ENCODE assay signal across 8 cellular contexts in the genomic region with DNA sequence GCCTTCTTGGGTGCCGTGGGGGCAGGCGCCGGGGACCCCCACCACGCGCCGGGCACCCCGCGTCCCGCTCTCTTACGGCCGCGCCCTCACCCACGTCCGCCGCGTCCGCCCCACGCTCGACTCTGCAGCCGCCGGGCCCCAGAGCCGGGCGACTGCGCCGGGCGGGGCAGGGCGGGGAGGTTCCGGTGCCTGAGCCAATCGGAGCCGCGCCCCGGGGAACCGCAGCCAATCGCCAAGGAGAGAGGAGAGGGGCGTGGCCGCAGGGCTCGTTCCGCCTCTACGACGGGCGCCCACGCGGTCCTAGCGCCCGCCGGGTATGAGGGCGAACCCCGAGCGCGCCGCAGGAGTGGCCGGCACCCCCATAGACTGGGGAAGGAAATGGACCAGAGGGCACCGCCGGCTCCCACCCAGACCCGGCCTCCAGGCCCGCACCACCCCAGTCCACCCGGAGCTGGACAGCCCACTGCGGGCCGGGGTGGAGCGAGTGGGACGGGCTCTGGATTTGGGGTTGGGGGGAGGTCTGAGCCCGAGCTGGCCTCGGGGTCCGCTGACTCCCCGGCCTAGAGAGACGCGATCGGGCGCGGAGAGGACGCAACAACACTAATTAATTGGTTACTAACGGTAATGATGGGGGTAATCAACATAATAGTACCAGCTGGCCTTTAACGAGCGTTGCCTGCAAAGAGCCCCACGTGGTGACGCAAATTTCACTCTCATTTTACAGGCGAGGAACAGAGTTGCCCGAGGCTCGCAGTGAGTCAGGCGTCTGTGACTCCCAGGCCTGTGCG. TPM values are rescaled to one million over a fixed set of nuclear protein-coding genes. Genes with fewer than 3 reads are reported as not detected.
A peak's percentile ranks its signal among the peaks of the same experiment; 100 is the strongest.
DNase-seq lines count a peak whose midpoint lies in the region; ATAC-seq and TF ChIP-seq lines count a peak whose summit lies in the region.

A gene (minus strand): TSS at position 126 of the 788 bp plus-strand sequence. CDS start 183 bp downstream, outside the sequence.

- H3K27ac ChIP-seq in cardiac muscle cell (no peak within 1 kb of the TSS), transverse colon (peak within 1 kb of the TSS; percentile 75 to 95 (median 88))

- no peaks in the 10 kb centered on the region for H3K4me1 ChIP-seq in cardiac muscle cell (ENCODE audit: low read depth)
- H3K4me1 ChIP-seq in transverse colon, result peaks cover 11 to 44% (median 26%) of the 10 kb centered on the region in 4 donors

- peak; percentile 90 for ATAC-seq in HG02759 (IDR thresholded peaks at IDR 0.05; ENCODE audit: unreplicated experiment)

- TF ChIP-seq CTCF in GM12875 (IDR thresholded peaks at IDR 0.05; ENCODE audit: borderline replicate concordance, insufficient read depth, low read depth, low read length) (no peak), cardiac muscle cell (IDR thresholded peaks at IDR 0.05; ENCODE audit: low read depth, low read length) (no peak), transverse colon (IDR thresholded peaks at IDR 0.05) (no peak)

- no peak for TF ChIP-seq EP300 in transverse colon (IDR thresholded peaks at IDR 0.05; ENCODE audit: low read depth)

- H3K36me3 ChIP-seq in cardiac muscle cell (no peaks in the 10 kb centered on the region), transverse colon (no peaks in the 10 kb centered on the region)

- in situ Hi-C loops in transverse colon (cut with MboI; ENCODE audit: low pct_ligation_motif_present in 1 of 4, low pct_unique_long_range_greater_than_20kb in 1 of 4, low sequenced_read_pairs in 3 of 4), result no loop called here

- H3K9me3 ChIP-seq in cardiac muscle cell (ENCODE audit: low read depth) (no peaks in the 10 kb centered on the region), transverse colon (no peaks in the 10 kb centered on the region)

- 1% methylated on average over 58 of the region's 81 CpGs; no CpG with 5 or more reads in 1 of the 2 donors for WGBS in transverse colon (ENCODE audit: low coverage in 1 of 2), 2 donors

- H3K4me3 ChIP-seq in GM12875 (ENCODE audit: low read depth, low read length), result peak within 1 kb of the TSS; percentile 91
- H3K4me3 ChIP-seq in cardiac muscle cell, result peak within 1 kb of the TSS; percentile 66
- peak within 1 kb of the TSS; percentile 73 to 99 (median 94) for H3K4me3 ChIP-seq in transverse colon

- TF ChIP-seq POLR2A in transverse colon (IDR thresholded peaks at IDR 0.05), result peak; percentile 52

- DNase-seq in NCI-H128 (lab: John Stamatoyannopoulos, UW; ENCODE audit: unreplicated experiment) (peak; percentile 84), SW 1271 (lab: John Stamatoyannopoulos, UW) (peak; percentile 72 to 84), cardiac muscle cell (ENCODE audit: low read depth in 1 of 2, low spot score in 1 of 2) (peak; percentile 95 to 97), pons (ENCODE audit: low spot score) (peak; percentile 84), transverse colon (peak; percentile 96)
- peak; percentile 94 for DNase-seq in activated naive CD8-positive, alpha-beta T cell treated with anti-CD3 and anti-CD28 coated beads, Interleukin-2, amount 50 U/mL, for 16 hours (ENCODE audit: low read depth, low spot score)

- no peaks in the 10 kb centered on the region for H3K27me3 ChIP-seq in cardiac muscle cell
- no peaks in the 10 kb centered on the region for H3K27me3 ChIP-seq in transverse colon

- intact Hi-C loops in transverse colon (cut with DNase I; ENCODE audit: low total_unique reads), result no loop called here

RNA-seq across cellular contexts. Expression of the gene that starts here (rescaled TPM):
- total RNA-seq in cardiac muscle cell (89.0 and 110 TPM in 2 replicates), transverse colon (100 to 1,000 TPM in 1 of 4 donors, 10 to 100 TPM in 3; 35.2 to 214 (median 49.2) TPM)
- polyA plus RNA-seq in cardiac muscle cell, result 51.5 and 71.8 TPM in 2 replicates
